7 cellular contexts compared by ENCODE assay signal in genomic region chr6:43426928-43427405, GRCh38. TPM values are rescaled to one million over a fixed set of nuclear protein-coding genes. Genes with fewer than 3 reads are reported as not detected.
DNase-seq lines count a peak whose midpoint lies in the region; ATAC-seq lines count a peak whose summit lies in the region.

No MANE protein-coding gene starts in this region.

- H3K27me3 ChIP-seq in iPS-18a (ENCODE audit: control insufficient read depth, insufficient read depth, low read length) (no peaks in the 10 kb centered on the region), stomach smooth muscle (ENCODE audit: control insufficient read depth in 1 of 2, insufficient read depth in 2 of 2, low read length in 2 of 2) (no peaks in the 10 kb centered on the region)

- H3K4me3 ChIP-seq in iPS-18a (ENCODE audit: low read length) (peak overlapping the region; percentile 93), stomach smooth muscle (ENCODE audit: low read length in 2 of 2) (peak overlapping the region; percentile 98)

- peak overlapping the region; percentile 96 for H3K4me3 Mint-ChIP-seq in activated T-helper 1 cell treated with anti-CD3 and anti-CD28 coated beads, Interleukin-12 subunit alpha, Interleukin-12 subunit beta, Interleukin-2, Interleukin-4 antibody, amounts not matched to agents 30 ng/mL and 10 ng/mL and 1 ng/mL, durations not matched to agents 14 hours and 24 hours and 36 hours

- H3K9me3 ChIP-seq in iPS-18a (ENCODE audit: control insufficient read depth, low read depth, low read length): no peaks in the 10 kb centered on the region
- H3K9me3 ChIP-seq in stomach smooth muscle (ENCODE audit: control insufficient read depth in 2 of 2, low read length in 2 of 2): no peaks in the 10 kb centered on the region

- peak overlapping the region; percentile 96 for H3K27ac Mint-ChIP-seq in activated T-helper 1 cell treated with anti-CD3 and anti-CD28 coated beads, Interleukin-12 subunit alpha, Interleukin-12 subunit beta, Interleukin-2, Interleukin-4 antibody, amounts not matched to agents 30 ng/mL and 10 ng/mL and 1 ng/mL, durations not matched to agents 14 hours and 24 hours and 36 hours

- H3K9me3 Mint-ChIP-seq in activated T-helper 1 cell treated with anti-CD3 and anti-CD28 coated beads, Interleukin-12 subunit alpha, Interleukin-12 subunit beta, Interleukin-2, Interleukin-4 antibody, amounts not matched to agents 30 ng/mL and 10 ng/mL and 1 ng/mL, durations not matched to agents 14 hours and 24 hours and 36 hours: no peaks in the 10 kb centered on the region

- peaks cover 7% of the 10 kb centered on the region for H3K36me3 Mint-ChIP-seq in activated T-helper 1 cell treated with anti-CD3 and anti-CD28 coated beads, Interleukin-12 subunit alpha, Interleukin-12 subunit beta, Interleukin-2, Interleukin-4 antibody, amounts not matched to agents 30 ng/mL and 10 ng/mL and 1 ng/mL, durations not matched to agents 14 hours and 24 hours and 36 hours (ENCODE audit: low read depth)

- no peak for DNase-seq in activated T-helper 1 cell treated with anti-CD3 and anti-CD28 coated beads, Interleukin-12 subunit alpha, Interleukin-12 subunit beta, Interleukin-2, Interleukin-4 antibody, amounts not matched to agents 30 ng/mL and 10 ng/mL and 1 ng/mL, durations not matched to agents 14 hours and 24 hours and 36 hours (ENCODE audit: low spot score)
- DNase-seq in D341Med (ENCODE audit: low spot score) (no peak), GM19240 (ENCODE audit: insufficient read length, low spot score) (no peak)
- no peak for DNase-seq in stimulated activated CD4-positive, alpha-beta T cell treated with anti-CD3 and anti-CD28 coated beads, Interleukin-2, amount 100 ng/mL, for 48 hours

- H3K27me3 Mint-ChIP-seq in activated T-helper 1 cell treated with anti-CD3 and anti-CD28 coated beads, Interleukin-12 subunit alpha, Interleukin-12 subunit beta, Interleukin-2, Interleukin-4 antibody, amounts not matched to agents 30 ng/mL and 10 ng/mL and 1 ng/mL, durations not matched to agents 14 hours and 24 hours and 36 hours (ENCODE audit: insufficient read depth): no peaks in the 10 kb centered on the region

- H3K36me3 ChIP-seq in iPS-18a (ENCODE audit: control insufficient read depth, low read depth, low read length) (no peaks in the 10 kb centered on the region), stomach smooth muscle (ENCODE audit: control insufficient read depth in 2 of 2, insufficient read depth in 2 of 2, low read length in 2 of 2) (peaks cover 0 to under 1% of the 10 kb centered on the region in 2 donors)

- peaks cover 17% of the 10 kb centered on the region for H3K4me1 Mint-ChIP-seq in activated T-helper 1 cell treated with anti-CD3 and anti-CD28 coated beads, Interleukin-12 subunit alpha, Interleukin-12 subunit beta, Interleukin-2, Interleukin-4 antibody, amounts not matched to agents 30 ng/mL and 10 ng/mL and 1 ng/mL, durations not matched to agents 14 hours and 24 hours and 36 hours (ENCODE audit: low read depth)

- intact Hi-C loops in activated T-helper 1 cell treated with anti-CD3 and anti-CD28 coated beads, Interleukin-12 subunit alpha, Interleukin-12 subunit beta, Interleukin-2, Interleukin-4 antibody, amounts not matched to agents 30 ng/mL and 10 ng/mL and 1 ng/mL, durations not matched to agents 14 hours and 24 hours and 36 hours (cut with micrococcal nuclease): loop anchor here (1.0 to 5.0 kb wide), 10 partner anchors 28 to 450 kb away; partner anchors contain the start of genes DLK2, GTPBP2, KLC4 and KLHDC3

- peaks cover 8% of the 10 kb centered on the region for H3K4me1 ChIP-seq in iPS-18a (ENCODE audit: control insufficient read depth, low read depth, low read length)
- peaks cover 18% of the 10 kb centered on the region for H3K4me1 ChIP-seq in stomach smooth muscle (ENCODE audit: control insufficient read depth, insufficient read depth, low read length)

- no peak overlapping the region for H3K27ac ChIP-seq in iPS-18a (ENCODE audit: low read length)
- peak overlapping the region; percentile 86 for H3K27ac ChIP-seq in stomach smooth muscle (ENCODE audit: low read length)

- H3K9ac ChIP-seq in iPS-18a (ENCODE audit: low read length): peak overlapping the region; percentile 76
- peak overlapping the region; percentile 73 to 91 for H3K9ac ChIP-seq in stomach smooth muscle (ENCODE audit: low read length in 2 of 2)

- ATAC-seq in HG02943 (IDR thresholded peaks at IDR 0.05; ENCODE audit: low read depth, unreplicated experiment): peak; percentile 11

RNA-seq across cellular contexts. Expression of gene ABCC10, which starts 0.4 kb away (rescaled TPM):
- total RNA-seq in activated T-helper 1 cell treated with anti-CD3 and anti-CD28 coated beads, Interleukin-12 subunit alpha, Interleukin-12 subunit beta, Interleukin-2, Interleukin-4 antibody, amounts not matched to agents 30 ng/mL and 10 ng/mL and 1 ng/mL, durations not matched to agents 14 hours and 24 hours and 36 hours: 40.5 and 43.6 TPM in 2 replicates

RNA-seq across cellular contexts. Expression of gene DLK2, which starts 28.4 kb away (rescaled TPM):
- 1.5 and 2.0 TPM in 2 replicates for total RNA-seq in activated T-helper 1 cell treated with anti-CD3 and anti-CD28 coated beads, Interleukin-12 subunit alpha, Interleukin-12 subunit beta, Interleukin-2, Interleukin-4 antibody, amounts not matched to agents 30 ng/mL and 10 ng/mL and 1 ng/mL, durations not matched to agents 14 hours and 24 hours and 36 hours

RNA-seq across cellular contexts. Expression of gene TJAP1, which starts 50.4 kb away (rescaled TPM):
- 43.4 and 48.2 TPM in 2 replicates for total RNA-seq in activated T-helper 1 cell treated with anti-CD3 and anti-CD28 coated beads, Interleukin-12 subunit alpha, Interleukin-12 subunit beta, Interleukin-2, Interleukin-4 antibody, amounts not matched to agents 30 ng/mL and 10 ng/mL and 1 ng/mL, durations not matched to agents 14 hours and 24 hours and 36 hours

RNA-seq across cellular contexts. Expression of gene ZNF318, which starts 57.5 kb away (rescaled TPM):
- total RNA-seq in activated T-helper 1 cell treated with anti-CD3 and anti-CD28 coated beads, Interleukin-12 subunit alpha, Interleukin-12 subunit beta, Interleukin-2, Interleukin-4 antibody, amounts not matched to agents 30 ng/mL and 10 ng/mL and 1 ng/mL, durations not matched to agents 14 hours and 24 hours and 36 hours: 9.1 and 9.7 TPM in 2 replicates
